8 cellular contexts compared by ENCODE assay signal in the genomic region with DNA sequence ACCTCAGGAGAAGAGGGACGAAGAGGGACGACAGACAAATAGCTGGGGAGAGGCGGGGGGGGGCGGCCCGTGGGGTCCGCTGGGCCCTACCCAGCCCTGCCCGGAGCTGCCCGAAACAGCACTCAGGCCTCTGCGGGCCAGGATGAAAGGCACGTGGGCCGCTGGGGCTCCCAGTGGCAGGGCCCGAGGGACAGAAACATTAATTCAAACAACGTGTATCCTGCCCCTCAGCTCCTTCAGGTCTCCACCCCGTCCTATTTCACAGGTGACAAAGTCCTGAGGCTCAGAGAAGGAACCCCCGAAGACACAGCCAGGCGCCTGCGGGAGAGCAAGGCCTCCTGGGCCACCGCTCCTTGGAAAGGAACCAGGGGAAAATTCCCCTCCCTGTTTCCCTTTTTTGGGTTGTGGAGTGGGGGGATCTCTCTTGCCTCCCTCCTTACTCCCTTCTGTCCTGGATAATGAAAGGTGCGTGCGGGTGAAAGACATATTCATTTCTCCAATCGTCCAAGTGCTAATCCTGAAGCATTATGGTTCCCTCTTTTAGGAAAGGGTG.
A peak's percentile ranks its signal among the peaks of the same experiment; 100 is the strongest.
DNase-seq lines count a peak whose midpoint lies in the region; ATAC-seq, FAIRE-seq and TF ChIP-seq lines count a peak whose summit lies in the region.

No MANE protein-coding gene starts in this region.

- 52% methylated on average over 8 of the region's 21 CpGs for WGBS in esophagus muscularis mucosa

- FAIRE-seq in kidney (lab: Jason Lieb, UNC), result no peak

- H3K36me3 ChIP-seq in esophagus muscularis mucosa (no peaks in the 10 kb centered on the region), gastrocnemius medialis (no peaks in the 10 kb centered on the region), kidney (ENCODE audit: control insufficient read depth in 1 of 2, insufficient read depth in 2 of 2, low read length in 2 of 2) (no peaks in the 10 kb centered on the region)

- TF ChIP-seq CTCF in esophagus muscularis mucosa (IDR thresholded peaks at IDR 0.05) (no peak), gastrocnemius medialis (IDR thresholded peaks at IDR 0.05 in 4 of 5, conservative IDR thresholded peaks at IDR 0.05 in 1 of 5) (no peak), kidney (IDR thresholded peaks at IDR 0.05; ENCODE audit: borderline replicate concordance, extremely low read depth, insufficient read depth) (no peak)

- H3K4me3 ChIP-seq in esophagus muscularis mucosa (peak overlapping the region; percentile 61 to 77 (median 70)), gastrocnemius medialis (peak overlapping the region; percentile 53 to 59 (median 58)), kidney (ENCODE audit: low read length in 2 of 2) (peak overlapping the region in 1 of 2 donors; percentile 53)

- intact Hi-C loops in esophagus muscularis mucosa (cut with DNase I), result no loop called here
- intact Hi-C loops in gastrocnemius medialis (cut with DNase I; ENCODE audit: low total_unique reads), result no loop called here
- intact Hi-C loops in kidney (cut with DNase I), result no loop called here

- in situ Hi-C loops in gastrocnemius medialis (cut with MboI; ENCODE audit: low sequenced_read_pairs in 4 of 4), result no loop called here

- peaks cover 0 to 16% (median 3%) of the 10 kb centered on the region in 4 donors for H3K27me3 ChIP-seq in esophagus muscularis mucosa
- peaks cover 21 to 51% (median 22%) of the 10 kb centered on the region in 3 donors for H3K27me3 ChIP-seq in gastrocnemius medialis

- TF ChIP-seq EP300 in esophagus muscularis mucosa (IDR thresholded peaks at IDR 0.05), result no peak

- no peak overlapping the region for H3K9ac ChIP-seq in kidney (ENCODE audit: low read length in 2 of 2)

- ATAC-seq in GM19351 (IDR thresholded peaks at IDR 0.05; ENCODE audit: unreplicated experiment) (peak; percentile 52), HG03354 (IDR thresholded peaks at IDR 0.05; ENCODE audit: poor library complexity, severe bottlenecking, unreplicated experiment) (peak; percentile 27), gastrocnemius medialis (no peak), GM18520 (IDR thresholded peaks at IDR 0.05; ENCODE audit: unreplicated experiment) (no peak)

- DNase-seq in esophagus muscularis mucosa (ENCODE audit: extremely low spot score) (peak; percentile 78), gastrocnemius medialis (no peak), kidney (no peak), midbrain (lab: John Stamatoyannopoulos, UW) (no peak)
- DNase-seq in activated CD4-positive, alpha-beta T cell treated with anti-CD3 and anti-CD28 coated beads, Interleukin-2, amount 50 U/mL, for 1 hour, result no peak

- H3K27ac ChIP-seq in esophagus muscularis mucosa (replicated peaks in 1 of 4) (peak overlapping the region in 3 of 4 donors; percentile 51 to 73 (median 55)), gastrocnemius medialis (no peak overlapping the region), kidney (ENCODE audit: low read depth in 2 of 2, low read length in 2 of 2) (no peak overlapping the region)

- peaks cover 14 to 22% (median 20%) of the 10 kb centered on the region in 4 donors for H3K4me1 ChIP-seq in esophagus muscularis mucosa
- H3K4me1 ChIP-seq in gastrocnemius medialis, result peaks cover 0 to 12% of the 10 kb centered on the region in 2 donors
- H3K4me1 ChIP-seq in kidney (ENCODE audit: control insufficient read depth in 1 of 2, insufficient read depth in 1 of 2, low read depth in 1 of 2, low read length in 2 of 2), result peaks cover 0 to 3% of the 10 kb centered on the region in 2 donors

- no peaks in the 10 kb centered on the region for H3K9me3 ChIP-seq in esophagus muscularis mucosa
- H3K9me3 ChIP-seq in gastrocnemius medialis, result no peaks in the 10 kb centered on the region
- H3K9me3 ChIP-seq in kidney (ENCODE audit: control insufficient read depth in 1 of 2, low read length in 2 of 2), result no peaks in the 10 kb centered on the region

- TF ChIP-seq POLR2A in esophagus muscularis mucosa (IDR thresholded peaks at IDR 0.05; ENCODE audit: low read depth) (no peak), gastrocnemius medialis (IDR thresholded peaks at IDR 0.05) (no peak)

Comparison
In these comparisons a context has a peak if more than half of its experiments do, and no peak if none do; other contexts are left out.
1. ATAC-seq: peak in GM19351 (single experiment) and HG03354 (single experiment); none in gastrocnemius medialis (0 of 2) and GM18520 (single experiment).
2. H3K27ac ChIP-seq: peak in esophagus muscularis mucosa (3 of 4); none in gastrocnemius medialis (0 of 4) and kidney (0 of 2).